Comparison of ENCODE assay signal across 8 cellular contexts in the genomic region with DNA sequence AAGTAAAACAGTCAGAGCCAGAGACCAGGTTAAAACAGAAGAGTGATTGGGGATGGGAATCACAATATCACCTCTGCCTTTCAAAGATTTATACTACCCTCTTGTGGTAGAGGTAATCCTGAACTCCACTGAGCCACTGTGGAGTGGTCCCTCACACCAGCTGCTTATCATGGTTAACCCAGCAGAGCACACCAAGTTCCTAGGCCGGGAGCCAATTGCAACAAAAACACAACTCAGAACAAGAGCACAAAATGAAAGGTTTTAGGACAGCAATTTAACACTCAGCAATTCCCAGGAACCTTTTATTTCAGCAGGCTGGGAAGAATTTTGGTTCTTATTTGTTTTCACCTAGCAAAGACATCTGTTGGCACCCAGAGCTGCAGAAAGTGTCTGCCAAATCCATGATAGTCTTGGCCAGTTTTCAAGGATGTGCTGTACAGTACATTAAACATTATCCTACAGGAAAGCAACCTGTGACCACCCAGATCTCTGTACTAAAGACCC.
DNase-seq lines count a peak whose midpoint lies in the region; ATAC-seq, FAIRE-seq and TF ChIP-seq lines count a peak whose summit lies in the region.

No MANE protein-coding gene starts in this region.

- H3K9me3 Mint-ChIP-seq in neural crest cell: no peaks in the 10 kb centered on the region
- H3K9me3 Mint-ChIP-seq in activated T-cell treated with anti-CD3 and anti-CD28 coated beads, Interleukin-2, amount 50 U/mL, for 24 hours: peaks cover 2% of the 10 kb centered on the region

- no peaks in the 10 kb centered on the region for H3K27me3 Mint-ChIP-seq in neural crest cell (ENCODE audit: low read depth)
- H3K27me3 Mint-ChIP-seq in activated T-cell treated with anti-CD3 and anti-CD28 coated beads, Interleukin-2, amount 50 U/mL, for 24 hours: no peaks in the 10 kb centered on the region

- H3K4me3 ChIP-seq in cardiac fibroblast (replicated peaks in 1 of 2; ENCODE audit: low read depth in 2 of 2, low read length in 2 of 2): no peak overlapping the region

- no peak overlapping the region for H3K27ac Mint-ChIP-seq in neural crest cell (ENCODE audit: unreplicated experiment)
- no peak overlapping the region for H3K27ac Mint-ChIP-seq in activated T-cell treated with anti-CD3 and anti-CD28 coated beads, Interleukin-2, amount 50 U/mL, for 24 hours

- no peak overlapping the region for H3K4me3 Mint-ChIP-seq in neural crest cell
- H3K4me3 Mint-ChIP-seq in activated T-cell treated with anti-CD3 and anti-CD28 coated beads, Interleukin-2, amount 50 U/mL, for 24 hours: no peak overlapping the region

- DNase-seq in NCI-H2227 (lab: John Stamatoyannopoulos, UW; ENCODE audit: unreplicated experiment) (peak; percentile 74), cardiac fibroblast (ENCODE audit: low read depth in 2 of 2) (peak; percentile 43 to 67), neural crest cell (ENCODE audit: low read depth, low spot score) (no peak), T-helper 2 cell (no peak), RCC 7860 (ENCODE audit: low spot score) (no peak)
- DNase-seq in activated T-cell treated with anti-CD3 and anti-CD28 coated beads, Interleukin-2, amount 50 U/mL, for 24 hours: no peak

- no peaks in the 10 kb centered on the region for H3K4me1 Mint-ChIP-seq in neural crest cell
- no peaks in the 10 kb centered on the region for H3K4me1 Mint-ChIP-seq in activated T-cell treated with anti-CD3 and anti-CD28 coated beads, Interleukin-2, amount 50 U/mL, for 24 hours (ENCODE audit: low read depth)

- FAIRE-seq in RCC 7860 (lab: Jason Lieb, UNC): no peak

- no peak for ATAC-seq in GM19455 (IDR thresholded peaks at IDR 0.05; ENCODE audit: unreplicated experiment)

- TF ChIP-seq CTCF in GM12873 (IDR thresholded peaks at IDR 0.05; ENCODE audit: insufficient read depth, low read depth, low read length, missing control alignments) (peak; percentile 15), cardiac fibroblast (IDR thresholded peaks at IDR 0.05; ENCODE audit: low read depth, low read length) (peak; percentile 23), neural crest cell (conservative IDR thresholded peaks at IDR 0.05) (peak; percentile 70)

- H3K36me3 Mint-ChIP-seq in neural crest cell (ENCODE audit: low read depth): no peaks in the 10 kb centered on the region
- no peaks in the 10 kb centered on the region for H3K36me3 Mint-ChIP-seq in activated T-cell treated with anti-CD3 and anti-CD28 coated beads, Interleukin-2, amount 50 U/mL, for 24 hours (ENCODE audit: low read depth)

Comparison
In these comparisons a context has a peak if more than half of its experiments do, and no peak if none do; other contexts are left out.
1. CTCF ChIP-seq: peak in every context shown above with its lines; median percentile 70 in neural crest cell; 23 in cardiac fibroblast; 15 in GM12873.
2. DNase-seq: peak in NCI-H2227 (single experiment) and cardiac fibroblast (2 of 2); none in neural crest cell (single experiment), T-helper 2 cell (0 of 5), RCC 7860 (single experiment) and activated T-cell treated with anti-CD3 and anti-CD28 coated beads, Interleukin-2, amount 50 U/mL, for 24 hours (single experiment).